11 cellular contexts compared by ENCODE assay signal in the genomic region with DNA sequence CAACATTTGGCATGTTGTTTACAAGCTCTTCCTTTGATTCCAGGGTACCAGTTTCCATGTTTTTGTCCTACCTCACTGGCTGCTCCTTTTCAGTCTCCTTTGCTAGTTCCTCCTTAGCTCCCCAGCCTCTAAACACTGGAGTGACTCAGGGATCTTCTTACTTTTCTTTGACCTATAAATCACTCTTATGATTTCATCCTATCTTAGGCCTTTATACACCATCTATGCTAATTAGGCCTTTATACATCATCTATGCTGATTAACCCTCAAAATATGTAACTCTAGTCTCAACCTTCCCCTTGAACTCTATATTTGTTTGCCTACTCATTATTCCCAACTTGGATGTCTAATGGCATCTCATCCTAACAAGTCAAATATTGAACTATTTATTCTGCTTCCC. TPM values are rescaled to one million over a fixed set of nuclear protein-coding genes. Genes with fewer than 3 reads are reported as not detected.
A peak's percentile ranks its signal among the peaks of the same experiment; 100 is the strongest.
DNase-seq lines count a peak whose midpoint lies in the region; ATAC-seq, FAIRE-seq and TF ChIP-seq lines count a peak whose summit lies in the region.
"Had no signal": no experiment of that assay in that cellular context is flagged by ENCODE, and none has a peak within 500 bp of the region (broad histone marks: within the 10 kb centered on the region; RNA-seq: fewer than 3 reads in every experiment).

No MANE protein-coding gene starts in this region.

- intact Hi-C loops in CD4-positive, alpha-beta memory T cell (cut with micrococcal nuclease): no loop called here
- intact Hi-C loops in sciatic nerve (cut with DNase I): no loop called here

- H3K4me1 ChIP-seq in CD4-positive, alpha-beta memory T cell (ENCODE audit: insufficient read depth, low read length): peaks cover 59% of the 10 kb centered on the region
- peaks cover 27% of the 10 kb centered on the region for H3K4me1 ChIP-seq in astrocyte (ENCODE audit: insufficient read depth, low read length)

- H3K36me3 Mint-ChIP-seq in CD4-positive, alpha-beta memory T cell: peaks cover 35 to 36% of the 10 kb centered on the region in 2 donors
- peaks cover 30% of the 10 kb centered on the region for H3K36me3 Mint-ChIP-seq in astrocyte (ENCODE audit: low read depth, unreplicated experiment)
- peaks cover 29% of the 10 kb centered on the region for H3K36me3 Mint-ChIP-seq in memory B cell

- peak overlapping the region; percentile 44 for H3K4me2 ChIP-seq in astrocyte (ENCODE audit: low read length)

- CTCF ChIA-PET in CD4-positive, alpha-beta memory T cell (lab: Charles Lee; ENCODE audit: partially characterized antibody): interaction anchor here (1.1 to 1.6 kb wide), 4 partner anchors 22 to 271 kb away, joined by 3 to 4 read pairs (median 4); no protein-coding TSS in a partner anchor

- no peak for TF ChIP-seq CTCF in astrocyte (IDR thresholded peaks at IDR 0.05; ENCODE audit: insufficient read depth, low read depth, low read length)

- FAIRE-seq in HTR-8/SVneo (lab: Jason Lieb, UNC) (no peak), astrocyte (lab: Jason Lieb, UNC) (peak; percentile 32)

- POLR2A ChIA-PET in CD4-positive, alpha-beta memory T cell (lab: Charles Lee; ENCODE audit: partially characterized antibody): interaction anchor here (1.1 kb wide), 1 partner anchor 326 kb away, joined by 4 read pairs; the partner anchor contains the start of gene SENP6

- H3K27ac ChIP-seq in CD4-positive, alpha-beta memory T cell (ENCODE audit: low read depth, low read length): no peak overlapping the region
- peak overlapping the region; percentile 82 for H3K27ac ChIP-seq in astrocyte (ENCODE audit: low read depth, low read length)

- H3K9me3 Mint-ChIP-seq in CD4-positive, alpha-beta memory T cell: peaks cover 0 to 3% (median 0%) of the 10 kb centered on the region in 8 donors
- H3K9me3 Mint-ChIP-seq in astrocyte (ENCODE audit: unreplicated experiment) (peaks cover 4% of the 10 kb centered on the region), memory B cell (no peaks in the 10 kb centered on the region)

- peaks cover 90% of the 10 kb centered on the region for H3K79me2 ChIP-seq in astrocyte (ENCODE audit: insufficient read depth, low read length)

- no peak overlapping the region for H3K9ac ChIP-seq in astrocyte (ENCODE audit: low read length)

- peaks cover 63 to 84% (median 73%) of the 10 kb centered on the region in 4 donors for H3K4me1 Mint-ChIP-seq in CD4-positive, alpha-beta memory T cell
- H3K4me1 Mint-ChIP-seq in astrocyte (ENCODE audit: low read depth, unreplicated experiment) (peaks cover 37% of the 10 kb centered on the region), memory B cell (peaks cover 36% of the 10 kb centered on the region)

- H3K9me3 ChIP-seq in CD4-positive, alpha-beta memory T cell (ENCODE audit: control insufficient read depth in 1 of 2, low read length in 2 of 2): no peaks in the 10 kb centered on the region
- H3K9me3 ChIP-seq in astrocyte (ENCODE audit: insufficient read depth, low read depth, low read length): no peaks in the 10 kb centered on the region

- no peak for ATAC-seq in memory B cell (ENCODE audit: low read depth)
- ATAC-seq in sciatic nerve: no peak
- no peak for ATAC-seq in HG03175 (IDR thresholded peaks at IDR 0.05; ENCODE audit: unreplicated experiment)
- ATAC-seq: T-helper 17 cell had no signal

- no peaks in the 10 kb centered on the region for H3K27me3 ChIP-seq in CD4-positive, alpha-beta memory T cell (ENCODE audit: insufficient read depth, low read length)
- no peaks in the 10 kb centered on the region for H3K27me3 ChIP-seq in astrocyte (ENCODE audit: insufficient read depth, low read length)

- H2AFZ ChIP-seq in astrocyte (ENCODE audit: low read depth, low read length): no peak overlapping the region

- H3K27me3 Mint-ChIP-seq in CD4-positive, alpha-beta memory T cell: no peaks in the 10 kb centered on the region
- no peaks in the 10 kb centered on the region for H3K27me3 Mint-ChIP-seq in astrocyte (ENCODE audit: low read depth, unreplicated experiment)
- no peaks in the 10 kb centered on the region for H3K27me3 Mint-ChIP-seq in memory B cell
- H3K27me3 Mint-ChIP-seq: T-helper 17 cell had no signal

- H4K20me1 ChIP-seq in astrocyte (ENCODE audit: insufficient read depth, low read length): peaks cover 21% of the 10 kb centered on the region

- no peak overlapping the region for H3K4me3 ChIP-seq in CD4-positive, alpha-beta memory T cell (ENCODE audit: low read length in 2 of 2)
- no peak overlapping the region for H3K4me3 ChIP-seq in astrocyte (ENCODE audit: insufficient read depth, low read depth, low read length)

- H3K4me3 Mint-ChIP-seq in CD4-positive, alpha-beta memory T cell: peak overlapping the region in 3 of 8 donors; percentile 1 to 40 (median 2)
- H3K4me3 Mint-ChIP-seq in astrocyte (ENCODE audit: unreplicated experiment): peak overlapping the region; percentile 0
- H3K4me3 Mint-ChIP-seq in memory B cell: no peak overlapping the region

- H3K27ac Mint-ChIP-seq in CD4-positive, alpha-beta memory T cell: peak overlapping the region in 6 of 7 donors; percentile 14 to 75 (median 58)
- H3K27ac Mint-ChIP-seq in astrocyte (ENCODE audit: unreplicated experiment) (peak overlapping the region; percentile 73), memory B cell (peak overlapping the region; percentile 0)

- DNase-seq in CD4-positive, alpha-beta memory T cell: no peak
- DNase-seq in HTR-8/SVneo (ENCODE audit: insufficient read length, low spot score) (peak; percentile 43), astrocyte (ENCODE audit: low read depth) (peak; percentile 97), memory B cell (ENCODE audit: low spot score in 2 of 2) (no peak), sciatic nerve (ENCODE audit: low spot score) (no peak), NCI-H446 treated with DMSO at 0.1 percent for 48 hours (lab: John Stamatoyannopoulos, UW) (no peak), NCI-H2171 treated with DMSO at 0.1 percent for 48 hours (lab: John Stamatoyannopoulos, UW) (no peak)
- DNase-seq: aorta, NCI-H345, T-helper 17 cell had no signal

- H3K36me3 ChIP-seq in CD4-positive, alpha-beta memory T cell (ENCODE audit: insufficient read depth, low read length): peaks cover 6% of the 10 kb centered on the region
- peaks cover 4% of the 10 kb centered on the region for H3K36me3 ChIP-seq in astrocyte (ENCODE audit: insufficient read depth, low read length)

RNA-seq across cellular contexts. Expression of gene TMEM30A, which starts 9.5 kb away (rescaled TPM):
- 10 to 100 TPM; 73.6 to 78.3 TPM for total RNA-seq in CD4-positive, alpha-beta memory T cell
- 10 to 100 TPM; 44.7 to 56.5 TPM for polyA plus RNA-seq in CD4-positive, alpha-beta memory T cell
- total RNA-seq in astrocyte (166 and 171 TPM in 2 replicates), sciatic nerve (104 TPM)

RNA-seq across cellular contexts. Expression of gene COX7A2, which starts 31.5 kb away (rescaled TPM):
- total RNA-seq in CD4-positive, alpha-beta memory T cell: 100 to 1,000 TPM; 188 to 201 TPM
- 1,000 to 10,000 TPM in 1 of 2 donors, 100 to 1,000 TPM in 1; 809 to 1,007 TPM for polyA plus RNA-seq in CD4-positive, alpha-beta memory T cell
- 429 and 463 TPM in 2 replicates for total RNA-seq in astrocyte
- total RNA-seq in sciatic nerve: 223 TPM

Comparison
In these comparisons a context has a peak if more than half of its experiments do, and no peak if none do; other contexts are left out.
1. DNase-seq: peak in HTR-8/SVneo (single experiment) and astrocyte (single experiment); none in CD4-positive, alpha-beta memory T cell (0 of 5), memory B cell (0 of 2), sciatic nerve (single experiment), NCI-H446 treated with DMSO at 0.1 percent for 48 hours (single experiment) and NCI-H2171 treated with DMSO at 0.1 percent for 48 hours (single experiment).
2. H3K27ac Mint-ChIP-seq: peak in every context shown above with its lines; median percentile 73 in astrocyte; 58 in CD4-positive, alpha-beta memory T cell; 0 in memory B cell.